In the genomic region with DNA sequence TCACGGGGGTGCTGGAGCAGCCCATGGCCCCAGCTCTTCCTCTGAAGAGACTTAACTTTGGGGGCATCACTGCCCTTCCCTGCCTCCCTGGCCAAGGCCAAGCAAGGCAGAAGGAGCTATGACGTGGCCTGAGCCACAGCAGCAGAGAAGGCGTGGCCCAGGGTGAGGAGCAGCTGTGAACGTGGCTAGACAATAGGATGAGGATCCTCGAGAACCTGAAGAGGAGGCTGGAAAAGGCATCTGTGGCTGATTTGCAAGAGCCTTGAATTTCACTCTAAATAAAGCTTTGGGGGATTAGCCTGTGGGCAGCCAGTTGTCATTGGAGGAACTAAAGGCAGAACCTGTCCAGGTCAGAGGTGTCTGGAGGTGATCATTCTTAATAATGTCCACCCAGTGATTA, we compare ENCODE assay signal across 21 cellular contexts.
"Had no signal": no experiment of that assay in that cellular context is flagged by ENCODE, and none has a peak within 500 bp of the region (broad histone marks: within the 10 kb centered on the region; RNA-seq: fewer than 3 reads in every experiment).

No MANE protein-coding gene starts in this region.

- H3K27ac ChIP-seq: breast epithelium, colonic mucosa, dorsolateral prefrontal cortex, left ventricle myocardium inferior, tibial nerve had no signal

- H3K27me3 ChIP-seq: breast epithelium, colonic mucosa, tibial nerve had no signal

- ATAC-seq: activated T-cell treated with anti-CD3 and anti-CD28 coated beads, Interleukin-2, amount 50 U/mL, for 72 hours; effector memory CD8-positive, alpha-beta T cell; esophagus mucosa; natural killer cell; stimulated activated naive CD8-positive, alpha-beta T cell treated with anti-CD3 and anti-CD28 coated beads, Interleukin-15, amount 100 ng/mL, for 72 hours; WTC11 had no signal

- DNase-seq: activated CD4-positive, alpha-beta T cell treated with anti-CD3 and anti-CD28 coated beads, Interleukin-2, amount 50 U/mL, for 48 hours; activated effector memory CD4-positive, alpha-beta T cell treated with Interleukin-2 at 50 U/mL for 16 hours; activated naive CD4-positive, alpha-beta T cell treated with anti-CD3 and anti-CD28 coated beads for 36 hours; activated naive CD8-positive, alpha-beta T cell treated with anti-CD3 and anti-CD28 coated beads, Interleukin-2, amount 10 ng/mL, durations not matched to agents 7 days and 5 days; activated T-cell treated with anti-CD3 and anti-CD28 coated beads, Interleukin-2, amount 50 U/mL, for 72 hours; amniotic stem cell; colonic mucosa; dorsolateral prefrontal cortex; effector memory CD8-positive, alpha-beta T cell; head of caudate nucleus; hypothalamus; left ventricle myocardium inferior; natural killer cell; retina; stimulated activated CD4-positive, alpha-beta T cell treated with anti-CD3 and anti-CD28 coated beads, Interleukin-4, amount 100 ng/mL, for 4 hours; stimulated activated naive CD8-positive, alpha-beta T cell treated with anti-CD3 and anti-CD28 coated beads, Interleukin-15, amount 100 ng/mL, for 72 hours; T-helper 9 cell had no signal

- H3K36me3 ChIP-seq: breast epithelium, colonic mucosa, left ventricle myocardium inferior, tibial nerve had no signal

- H3K9me3 ChIP-seq: breast epithelium, colonic mucosa, left ventricle myocardium inferior, tibial nerve had no signal

- H3K4me3 ChIP-seq: breast epithelium, colonic mucosa, dorsolateral prefrontal cortex, left ventricle myocardium inferior, tibial nerve had no signal
